Comparison of ENCODE assay signal across 8 cellular contexts in genomic region chr9:129176786-129177442, GRCh38. TPM values are rescaled to one million over a fixed set of nuclear protein-coding genes. Genes with fewer than 3 reads are reported as not detected.
A peak's percentile ranks its signal among the peaks of the same experiment; 100 is the strongest.
DNase-seq lines count a peak whose midpoint lies in the region; ATAC-seq and TF ChIP-seq lines count a peak whose summit lies in the region.

No MANE protein-coding gene starts in this region.

- no peaks in the 10 kb centered on the region; the same call in 2 of the 3 replicates for H3K9me3 Mint-ChIP-seq in GM23338
- no peaks in the 10 kb centered on the region for H3K9me3 Mint-ChIP-seq in natural killer cell treated with Interleukin-12 subunit alpha and Interleukin-12 subunit beta and Interleukin-15 and Interleukin-18, amount 100 ng/mL, for 72 hours

- H3F3A ChIP-seq in GM23338 (replicated peaks; ENCODE audit: low read depth): peaks cover 13% of the 10 kb centered on the region

- H4K20me1 ChIP-seq in GM23338 (replicated peaks; ENCODE audit: insufficient read depth): peaks cover 24% of the 10 kb centered on the region

- TF ChIP-seq CTCF in BE2C (IDR thresholded peaks at IDR 0.05; ENCODE audit: low read depth, low read length) (no peak), GM23338 (conservative IDR thresholded peaks at IDR 0.05; ENCODE audit: low read depth in 2 of 2) (no peak)

- H3K4me3 Mint-ChIP-seq in GM23338: peak overlapping the region; percentile 75
- peak overlapping the region; percentile 88 for H3K4me3 Mint-ChIP-seq in natural killer cell treated with Interleukin-12 subunit alpha and Interleukin-12 subunit beta and Interleukin-15 and Interleukin-18, amount 100 ng/mL, for 72 hours

- H2AFZ ChIP-seq in GM23338: no peak overlapping the region

- peaks cover 3% of the 10 kb centered on the region for H3K4me1 ChIP-seq in BE2C
- H3K4me1 ChIP-seq in GM23338 (ENCODE audit: insufficient read depth): peaks cover 6% of the 10 kb centered on the region; the same call in 1 of the 2 replicates

- no peak for ATAC-seq in GM23338
- no peak for ATAC-seq in natural killer cell treated with Interleukin-12 subunit alpha and Interleukin-12 subunit beta and Interleukin-15 and Interleukin-18, amount 100 ng/mL, for 72 hours
- no peak for ATAC-seq in HG02884 (IDR thresholded peaks at IDR 0.05; ENCODE audit: unreplicated experiment)

- no peak for TF ChIP-seq POLR2A in erythroblast (IDR thresholded peaks at IDR 0.05; ENCODE audit: low read length)

- H3K27me3 ChIP-seq in BE2C (no peaks in the 10 kb centered on the region), GM23338 (ENCODE audit: insufficient read depth) (peaks cover 93% of the 10 kb centered on the region)

- H3K79me2 ChIP-seq in GM23338 (replicated peaks; ENCODE audit: insufficient read depth): no peaks in the 10 kb centered on the region

- no peak overlapping the region for H3K27ac Mint-ChIP-seq in GM23338
- no peak overlapping the region for H3K27ac Mint-ChIP-seq in natural killer cell treated with Interleukin-12 subunit alpha and Interleukin-12 subunit beta and Interleukin-15 and Interleukin-18, amount 100 ng/mL, for 72 hours

- no peaks in the 10 kb centered on the region for H3K9me2 ChIP-seq in GM23338 (ENCODE audit: insufficient read depth)

- H3K27ac ChIP-seq in GM23338 (ENCODE audit: low read depth): no peak overlapping the region

- H3K36me3 ChIP-seq in BE2C (no peaks in the 10 kb centered on the region), GM23338 (ENCODE audit: insufficient read depth) (no peaks in the 10 kb centered on the region)

- H3K36me3 Mint-ChIP-seq in GM23338 (ENCODE audit: low read depth): no peaks in the 10 kb centered on the region
- H3K36me3 Mint-ChIP-seq in natural killer cell treated with Interleukin-12 subunit alpha and Interleukin-12 subunit beta and Interleukin-15 and Interleukin-18, amount 100 ng/mL, for 72 hours: no peaks in the 10 kb centered on the region

- H3K27me3 Mint-ChIP-seq in GM23338 (ENCODE audit: insufficient read depth, low read depth, poor library complexity): peaks cover 82% of the 10 kb centered on the region
- H3K27me3 Mint-ChIP-seq in natural killer cell treated with Interleukin-12 subunit alpha and Interleukin-12 subunit beta and Interleukin-15 and Interleukin-18, amount 100 ng/mL, for 72 hours: peaks cover 4 to 6% of the 10 kb centered on the region in 2 donors

- H3K4me2 ChIP-seq in GM23338: peak overlapping the region; percentile 97

- DNase-seq in BE2C (peak; percentile 51), GM23338 (ENCODE audit: low spot score) (peak; percentile 46), UCSD-AML1 (lab: John Stamatoyannopoulos, UW; ENCODE audit: unreplicated experiment) (peak; percentile 33), erythroblast (lab: John Stamatoyannopoulos, UW) (peak; percentile 22 to 43), NCI-H1694 treated with DMSO at 0.1 percent for 48 hours (lab: John Stamatoyannopoulos, UW) (no peak), MV-4-11 (lab: John Stamatoyannopoulos, UW) (no peak)
- DNase-seq in natural killer cell treated with Interleukin-12 subunit alpha and Interleukin-12 subunit beta and Interleukin-15 and Interleukin-18, amount 100 ng/mL, for 72 hours (ENCODE audit: low spot score): no peak

- no peaks in the 10 kb centered on the region for H3K9me3 ChIP-seq in BE2C

- peaks cover 16% of the 10 kb centered on the region for H3K4me1 Mint-ChIP-seq in GM23338
- H3K4me1 Mint-ChIP-seq in natural killer cell treated with Interleukin-12 subunit alpha and Interleukin-12 subunit beta and Interleukin-15 and Interleukin-18, amount 100 ng/mL, for 72 hours (ENCODE audit: low read depth in 2 of 2): peaks cover 0 to 10% of the 10 kb centered on the region in 2 donors

- H3K4me3 ChIP-seq in BE2C (ENCODE audit: low read depth, low read length) (peak overlapping the region; percentile 91), GM23338 (peak overlapping the region; percentile 84)

TF ChIP-seq in GM23338, 12 proteins besides CTCF, POLR2A, EP300 and RAD21:
- TF ChIP-seq STAT1 (IDR thresholded peaks at IDR 0.05; ENCODE audit: unreplicated experiment) (no peak), EZH2phosphoT487 (IDR thresholded peaks at IDR 0.05; ENCODE audit: unreplicated experiment) (peak; percentile 78), EZH2 (IDR thresholded peaks at IDR 0.05; ENCODE audit: low read depth, unreplicated experiment) (peak; percentile 81), POLR2AphosphoS5 (IDR thresholded peaks at IDR 0.05; ENCODE audit: low read depth) (no peak)
TF ChIP-seq in GM23338: peak in this region for 2.

RNA-seq across cellular contexts. Expression of gene IER5L, which starts 1.1 kb away (rescaled TPM):
- 38.6 TPM for polyA plus RNA-seq in BE2C (2012; ENCODE audit: insufficient read depth, insufficient read length, low read depth)
- 0.90 and 1.2 TPM in 2 replicates for total RNA-seq in GM23338 (2014; rRNA removed; shearing (Covaris generic))
- polyA plus RNA-seq in GM23338 (2016; fragmentation: Nextera tagmentation; extraction: Ambion mirVana): 0.19 and 0.24 TPM in 2 replicates
- total RNA-seq in natural killer cell treated with Interleukin-12 subunit alpha and Interleukin-12 subunit beta and Interleukin-15 and Interleukin-18, amount 100 ng/mL, for 72 hours: 1 to 10 TPM in 1 of 2 donors, under 1 TPM in 1; 0.64 to 1.8 TPM

Comparison
In these comparisons a context has a peak if more than half of its experiments do, and no peak if none do; other contexts are left out.
1. DNase-seq: peak in BE2C (single experiment), GM23338 (single experiment), UCSD-AML1 (single experiment) and erythroblast (2 of 2); none in natural killer cell treated with Interleukin-12 subunit alpha and Interleukin-12 subunit beta and Interleukin-15 and Interleukin-18, amount 100 ng/mL, for 72 hours (single experiment), NCI-H1694 treated with DMSO at 0.1 percent for 48 hours (single experiment) and MV-4-11 (single experiment).